Comparison of ENCODE assay signal across 9 cellular contexts in the genomic region with DNA sequence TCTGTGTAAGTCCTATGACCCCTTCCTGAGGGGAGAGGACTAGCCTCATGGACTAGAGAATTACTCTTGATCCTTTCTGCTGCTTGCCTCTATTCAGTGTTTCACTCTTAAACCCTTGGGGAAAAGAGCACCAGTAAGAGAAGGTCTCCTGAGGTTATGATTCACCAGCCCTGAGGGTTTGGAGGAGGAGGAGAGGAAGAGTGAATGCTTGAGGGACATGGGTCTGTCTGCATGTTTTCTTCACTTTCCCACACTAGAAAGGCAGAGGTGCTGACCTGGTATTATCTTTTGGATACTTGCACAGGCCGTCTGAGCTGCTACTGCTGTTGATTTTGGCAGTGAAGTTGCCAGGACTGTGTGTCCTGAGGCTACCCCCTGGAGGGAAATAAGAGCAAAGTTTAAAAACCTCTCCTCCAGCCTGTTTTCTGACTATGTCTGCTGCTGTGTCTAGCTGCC.
A peak's percentile ranks its signal among the peaks of the same experiment; 100 is the strongest.
DNase-seq lines count a peak whose midpoint lies in the region; ATAC-seq and TF ChIP-seq lines count a peak whose summit lies in the region.
"Had no signal": no experiment of that assay in that cellular context is flagged by ENCODE, and none has a peak within 500 bp of the region (broad histone marks: within the 10 kb centered on the region; RNA-seq: fewer than 3 reads in every experiment).

No MANE protein-coding gene starts in this region.

- H3K27ac Mint-ChIP-seq in activated CD4-positive, alpha-beta T cell treated with anti-CD3 and anti-CD28 coated beads for 36 hours, result no peak overlapping the region

- H3K36me3 ChIP-seq in ACC112 (ENCODE audit: insufficient read depth, low read length), result peaks cover 6% of the 10 kb centered on the region; the same call in 1 of the 2 replicates
- no peaks in the 10 kb centered on the region for H3K36me3 ChIP-seq in SK-N-MC (ENCODE audit: insufficient read depth, low read length)
- H3K36me3 ChIP-seq in left ventricle myocardium inferior, result no peaks in the 10 kb centered on the region
- H3K36me3 ChIP-seq in H7 (replicated peaks; ENCODE audit: control insufficient read depth, insufficient read depth, low read length), result no peaks in the 10 kb centered on the region

- no peak overlapping the region for H3K9ac ChIP-seq in SK-N-MC (ENCODE audit: insufficient read length)

- H3K27me3 ChIP-seq in ACC112 (ENCODE audit: insufficient read depth, low read length) (no peaks in the 10 kb centered on the region), left ventricle myocardium inferior (ENCODE audit: low read depth) (no peaks in the 10 kb centered on the region), H7 (ENCODE audit: control insufficient read depth, insufficient read depth, low read length) (no peaks in the 10 kb centered on the region)

- intact Hi-C loops in left ventricle myocardium inferior (cut with micrococcal nuclease), result no loop called here
- intact Hi-C loops in activated CD4-positive, alpha-beta T cell treated with anti-CD3 and anti-CD28 coated beads for 36 hours (cut with DNase I, micrococcal nuclease), result no loop called here

- DNase-seq in HCEC 1CT (peak; percentile 89), SK-N-MC (ENCODE audit: low read depth, low spot score) (no peak), left ventricle myocardium inferior (peak; percentile 48), iPS-NIHi7 (ENCODE audit: extremely low spot score) (no peak), cerebellar nuclear complex (lab: John Stamatoyannopoulos, UW) (no peak), H7 (no peak)
- no peak for DNase-seq in activated CD4-positive, alpha-beta T cell treated with anti-CD3 and anti-CD28 coated beads for 36 hours
- DNase-seq: COR-L47 had no signal

- peak overlapping the region; percentile 90 for H3K27ac ChIP-seq in ACC112 (ENCODE audit: low read depth, low read length)
- H3K27ac ChIP-seq in SK-N-MC, result no peak overlapping the region
- H3K27ac ChIP-seq in left ventricle myocardium inferior (replicated peaks), result peak overlapping the region; percentile 69

- H3K4me3 Mint-ChIP-seq in activated CD4-positive, alpha-beta T cell treated with anti-CD3 and anti-CD28 coated beads for 36 hours, result no peak overlapping the region

- TF ChIP-seq CTCF in left ventricle myocardium inferior (IDR thresholded peaks at IDR 0.05; ENCODE audit: borderline replicate concordance), result peak; percentile 13

- no peaks in the 10 kb centered on the region for H3K27me3 Mint-ChIP-seq in activated CD4-positive, alpha-beta T cell treated with anti-CD3 and anti-CD28 coated beads for 36 hours

- no peak overlapping the region for H2AFZ ChIP-seq in ACC112 (ENCODE audit: low read length, unreplicated experiment)

- H3K79me2 ChIP-seq in ACC112 (ENCODE audit: control insufficient read depth, insufficient read depth, low read length, unreplicated experiment), result no peaks in the 10 kb centered on the region

- H3K4me1 ChIP-seq in ACC112 (ENCODE audit: control insufficient read depth, insufficient read depth, low read length, unreplicated experiment), result peaks cover 21% of the 10 kb centered on the region
- H3K4me1 ChIP-seq in left ventricle myocardium inferior, result peaks cover 23% of the 10 kb centered on the region

- peaks cover 2% of the 10 kb centered on the region for H3K36me3 Mint-ChIP-seq in activated CD4-positive, alpha-beta T cell treated with anti-CD3 and anti-CD28 coated beads for 36 hours (ENCODE audit: low read depth)

- H3K9me3 Mint-ChIP-seq in activated CD4-positive, alpha-beta T cell treated with anti-CD3 and anti-CD28 coated beads for 36 hours (ENCODE audit: low read depth), result no peaks in the 10 kb centered on the region

- POLR2A ChIA-PET in activated CD4-positive, alpha-beta T cell treated with anti-CD3 and anti-CD28 coated beads for 36 hours (lab: Charles Lee), result no interaction called here

- CTCF ChIA-PET in activated CD4-positive, alpha-beta T cell treated with anti-CD3 and anti-CD28 coated beads for 36 hours (lab: Charles Lee), result no interaction called here

- ATAC-seq in activated CD4-positive, alpha-beta T cell treated with anti-CD3 and anti-CD28 coated beads for 36 hours, result no peak

- H3K9me3 ChIP-seq in SK-N-MC (ENCODE audit: low read depth, low read length) (no peaks in the 10 kb centered on the region), left ventricle myocardium inferior (replicated peaks) (peaks cover 6% of the 10 kb centered on the region)

- H3K4me3 ChIP-seq in ACC112 (ENCODE audit: low read depth, low read length) (peak overlapping the region; percentile 59), SK-N-MC (peak overlapping the region; percentile 24; the same call in 1 of the 2 replicates), left ventricle myocardium inferior (no peak overlapping the region), H7 (ENCODE audit: insufficient read depth, low read depth, low read length) (no peak overlapping the region)

- H3K4me1 Mint-ChIP-seq in activated CD4-positive, alpha-beta T cell treated with anti-CD3 and anti-CD28 coated beads for 36 hours, result no peaks in the 10 kb centered on the region

Comparison
In these comparisons a context has a peak if more than half of its experiments do, and no peak if none do; other contexts are left out.
1. H3K4me3 ChIP-seq: peak in ACC112 (single experiment) and SK-N-MC (single experiment); none in left ventricle myocardium inferior (single experiment) and H7 (single experiment).
2. DNase-seq: peak in HCEC 1CT (single experiment) and left ventricle myocardium inferior (single experiment); none in SK-N-MC (single experiment), iPS-NIHi7 (single experiment), activated CD4-positive, alpha-beta T cell treated with anti-CD3 and anti-CD28 coated beads for 36 hours (single experiment), cerebellar nuclear complex (0 of 2) and H7 (single experiment).